ENCODE assay signal across 23 cellular contexts in genomic region chr6:39018103-39018502, GRCh38. TPM values are rescaled to one million over a fixed set of nuclear protein-coding genes. Genes with fewer than 3 reads are reported as not detected.
DNase-seq lines count a peak whose midpoint lies in the region; ATAC-seq, FAIRE-seq and TF ChIP-seq lines count a peak whose summit lies in the region.
"Had no signal": no experiment of that assay in that cellular context is flagged by ENCODE, and none has a peak within 500 bp of the region (broad histone marks: within the 10 kb centered on the region; RNA-seq: fewer than 3 reads in every experiment).

No MANE protein-coding gene starts in this region.

- H3K4me1 ChIP-seq in right atrium auricular region (no peaks in the 10 kb centered on the region), heart right ventricle (no peaks in the 10 kb centered on the region), small intestine (ENCODE audit: control insufficient read depth in 2 of 2, insufficient read depth in 1 of 2, low read depth in 1 of 2, low read length in 1 of 2) (no peaks in the 10 kb centered on the region)

- intact Hi-C loops in Right ventricle myocardium superior (cut with DNase I) (no loop called here), heart right ventricle (cut with DNase I) (no loop called here)

- H3K27ac ChIP-seq in right atrium auricular region = no peak overlapping the region
- H3K27ac ChIP-seq in heart right ventricle = no peak overlapping the region
- no peak overlapping the region for H3K27ac ChIP-seq in small intestine (ENCODE audit: low read depth in 1 of 2, low read length in 1 of 2)

- no peaks in the 10 kb centered on the region for H3K27me3 ChIP-seq in right atrium auricular region
- H3K27me3 ChIP-seq in heart right ventricle = peaks cover 0 to 15% (median 0%) of the 10 kb centered on the region in 7 donors
- no peaks in the 10 kb centered on the region for H3K27me3 ChIP-seq in small intestine (ENCODE audit: control insufficient read depth in 2 of 2, insufficient read depth in 2 of 2, low read length in 2 of 2)

- no peak for FAIRE-seq in small intestine (lab: Jason Lieb, UNC)
- FAIRE-seq: HTR-8/SVneo had no signal

- H3K4me3 ChIP-seq in right atrium auricular region (no peak overlapping the region), heart right ventricle (no peak overlapping the region), small intestine (ENCODE audit: low read depth in 1 of 2, low read length in 2 of 2) (no peak overlapping the region)

- ATAC-seq in Right ventricle myocardium superior (ENCODE audit: poor library complexity) (peak; percentile 91), heart right ventricle (peak in 7 of 8 donors; percentile 66 to 95 (median 87)), esophagus mucosa (no peak), HG02642 (IDR thresholded peaks at IDR 0.05; ENCODE audit: poor library complexity, unreplicated experiment) (no peak)

- no peak for TF ChIP-seq CTCF in right atrium auricular region (IDR thresholded peaks at IDR 0.05)
- TF ChIP-seq CTCF in heart right ventricle (IDR thresholded peaks at IDR 0.05) = no peak

- H3K9me3 ChIP-seq in right atrium auricular region (no peaks in the 10 kb centered on the region), heart right ventricle (no peaks in the 10 kb centered on the region), small intestine (ENCODE audit: control insufficient read depth, low read depth) (no peaks in the 10 kb centered on the region)
- H3K9me3 ChIP-seq: SK-N-SH had no signal

- DNase-seq in Right ventricle myocardium superior (no peak), right atrium auricular region (ENCODE audit: low spot score) (no peak), NCI-H2029 treated with DMSO at 0.1 percent for 48 hours (lab: John Stamatoyannopoulos, UW) (peak; percentile 98), heart right ventricle (peak in 1 of 2 donors; percentile 21), small intestine (peak; percentile 2), AG20443 (ENCODE audit: low spot score) (no peak)
- DNase-seq: C1 segment of cervical spinal cord; CD8-positive, alpha-beta memory T cell; GDM1; Kasumi-1; NCI-H1092 treated with DMSO at 0.1 percent for 48 hours; NCI-H1694; NCI-H446; NCI-H69; OCI-M1; SHP77 treated with DMSO at 0.1 percent for 48 hours; SK-N-SH had no signal

- H3K36me3 ChIP-seq in right atrium auricular region = no peaks in the 10 kb centered on the region
- H3K36me3 ChIP-seq in heart right ventricle = no peaks in the 10 kb centered on the region
- no peaks in the 10 kb centered on the region for H3K36me3 ChIP-seq in small intestine (ENCODE audit: control insufficient read depth in 2 of 2, insufficient read depth in 2 of 2, low read length in 2 of 2)

- 25 to 38% methylated on average over 5 of the region's 5 CpGs for WGBS in heart right ventricle, 2 donors
- WGBS in small intestine, 3 donors = 45 to 58% (median 50%) methylated on average over 5 of the region's 5 CpGs

RNA-seq across cellular contexts. Expression of gene GLP1R, which starts 30.5 kb away (rescaled TPM):
- total RNA-seq in Right ventricle myocardium superior = 6.5 TPM
- total RNA-seq in right atrium auricular region = 1 to 10 TPM; 1.9 to 5.8 TPM
- total RNA-seq in heart right ventricle = 1 to 10 TPM in 8 of 10 donors, under 1 TPM in 2; 0.58 to 5.9 (median 2.0) TPM
- 1 to 10 TPM in 1 of 2 donors, under 1 TPM in 1; 0.39 to 1.1 TPM for polyA plus RNA-seq in heart right ventricle
- under 1 TPM in 1 of 3 donors, not detected in 2; 0.10 TPM for polyA plus RNA-seq in small intestine
- total RNA-seq in esophagus mucosa = 0.08 TPM
- total RNA-seq: CD8-positive, alpha-beta memory T cell; Daoy; H4 had no signal
- polyA plus RNA-seq: CD8-positive, alpha-beta memory T cell; IgD-negative memory B cell; SK-N-SH had no signal

Comparison
In these comparisons a context has a peak if more than half of its experiments do, and no peak if none do; other contexts are left out.
1. ATAC-seq: peak in Right ventricle myocardium superior (single experiment) and heart right ventricle (7 of 8); none in esophagus mucosa (single experiment) and HG02642 (single experiment).
2. DNase-seq: peak in NCI-H2029 treated with DMSO at 0.1 percent for 48 hours (single experiment) and small intestine (single experiment); none in Right ventricle myocardium superior (single experiment), right atrium auricular region (single experiment) and AG20443 (single experiment).